In the genomic region with DNA sequence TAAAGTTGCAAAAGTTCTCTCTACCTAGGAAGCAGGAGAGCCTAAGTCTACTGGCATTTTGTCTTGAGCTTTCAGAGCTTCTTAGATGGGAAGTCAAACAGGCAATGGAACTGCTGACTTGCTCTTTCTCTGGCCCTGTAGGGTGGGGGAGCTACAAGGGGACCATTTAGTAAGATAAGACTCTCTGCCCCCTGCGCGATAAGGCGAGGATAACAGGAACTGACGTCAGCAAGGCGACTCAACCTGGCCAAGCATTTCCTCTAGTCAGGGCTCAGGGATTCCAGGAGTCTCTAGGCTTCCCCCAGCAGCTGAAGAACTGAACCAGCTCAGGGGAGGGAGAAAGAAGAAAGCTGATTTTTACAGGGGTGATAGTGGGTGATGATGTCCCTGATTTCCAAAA, we compare ENCODE assay signal across 1 cellular context.
TF ChIP-seq lines count a peak whose summit lies in the region.

No MANE protein-coding gene starts in this region.

TF ChIP-seq in WTC11, 78 proteins besides CTCF, POLR2A, EP300 and RAD21 (continued from another document):
- TF ChIP-seq IRF2 (CRISPR knock-in tag; IDR thresholded peaks at IDR 0.05; ENCODE audit: borderline replicate concordance, low read depth) (no peak), HMGA2 (CRISPR knock-in tag; IDR thresholded peaks at IDR 0.05) (no peak)
- TF ChIP-seq, protein P1, sequence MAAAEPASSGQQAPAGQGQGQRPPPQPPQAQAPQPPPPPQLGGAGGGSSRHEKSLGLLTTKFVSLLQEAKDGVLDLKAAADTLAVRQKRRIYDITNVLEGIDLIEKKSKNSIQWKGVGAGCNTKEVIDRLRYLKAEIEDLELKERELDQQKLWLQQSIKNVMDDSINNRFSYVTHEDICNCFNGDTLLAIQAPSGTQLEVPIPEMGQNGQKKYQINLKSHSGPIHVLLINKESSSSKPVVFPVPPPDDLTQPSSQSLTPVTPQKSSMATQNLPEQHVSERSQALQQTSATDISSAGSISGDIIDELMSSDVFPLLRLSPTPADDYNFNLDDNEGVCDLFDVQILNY (CRISPR knock-in tag; IDR thresholded peaks at IDR 0.05) = no peak
